ENCODE assay signal across 1 cellular context in the genomic region with DNA sequence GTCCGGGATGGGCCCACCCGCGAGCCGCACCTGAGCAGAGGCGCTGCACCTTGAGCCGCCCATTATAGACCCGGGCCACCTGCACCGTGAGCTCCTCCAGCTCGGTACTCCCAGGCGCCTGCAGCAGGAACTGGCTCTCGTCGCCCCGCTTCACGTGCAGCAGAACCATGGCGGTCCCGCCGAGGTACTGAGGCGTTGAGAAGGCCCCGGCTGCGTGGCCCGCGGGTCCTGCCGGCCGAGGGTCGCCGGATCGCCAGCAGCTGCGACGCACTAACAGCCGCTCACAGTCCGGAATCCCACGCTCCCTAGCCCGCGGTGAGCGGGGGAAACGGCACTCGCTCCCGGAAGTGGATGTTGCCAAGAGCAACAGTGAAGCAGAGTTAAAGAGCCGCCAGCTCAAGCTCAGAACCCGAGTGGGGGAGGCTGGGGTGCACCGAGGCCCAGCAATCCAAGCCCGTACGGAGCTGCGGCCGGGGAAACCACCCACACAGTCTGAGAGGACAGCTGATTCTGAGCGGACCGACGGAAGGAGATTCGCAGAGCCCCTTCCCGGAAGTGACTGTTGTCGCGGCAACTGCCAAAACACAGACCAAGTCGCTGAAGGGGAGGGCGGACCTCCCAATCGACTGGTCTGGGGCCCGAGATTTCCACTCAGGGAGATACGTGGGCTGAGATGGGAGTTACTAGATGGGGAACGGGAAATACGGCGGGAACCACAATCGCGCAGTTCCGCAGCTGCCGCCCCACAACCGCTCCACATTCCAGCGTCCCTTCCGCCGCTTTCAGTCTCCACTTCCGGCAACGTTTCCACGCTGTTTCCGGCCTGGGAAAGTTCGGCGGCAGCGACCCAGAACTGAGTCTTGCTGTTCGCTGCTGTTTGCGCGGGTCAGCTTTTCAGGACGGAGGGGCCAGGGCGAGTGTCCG.
TF ChIP-seq lines count a peak whose summit lies in the region.

Gene CFAP298 (minus strand): TSS at position 303 of the 924 bp plus-strand sequence. CDS start 134 bp downstream, at position 169.

TF ChIP-seq in HepG2, 621 proteins besides CTCF, POLR2A, EP300 and RAD21 (continued from another document and continues in another):
- TF ChIP-seq ZBTB34 (CRISPR knock-in tag; IDR thresholded peaks at IDR 0.05): no peak
- TF ChIP-seq ZFP1 (CRISPR knock-in tag; IDR thresholded peaks at IDR 0.05): no peak
- peak; percentile 9; the same call in 1 of the 2 replicates for TF ChIP-seq NFKBIZ (CRISPR knock-in tag; IDR thresholded peaks at IDR 0.05)
- TF ChIP-seq ZNF775 (CRISPR knock-in tag; IDR thresholded peaks at IDR 0.05; ENCODE audit: borderline replicate concordance): no peak
- TF ChIP-seq ZNF543 (CRISPR knock-in tag; IDR thresholded peaks at IDR 0.05): no peak
- TF ChIP-seq MEIS1 (CRISPR knock-in tag; IDR thresholded peaks at IDR 0.05; ENCODE audit: borderline replicate concordance): peak; percentile 52; the same call in 1 of the 2 replicates
- TF ChIP-seq ARID3A (IDR thresholded peaks at IDR 0.05; ENCODE audit: low read depth, low read length): no peak
- TF ChIP-seq ZNF629 (CRISPR knock-in tag; conservative IDR thresholded peaks at IDR 0.05): 0 out of 2 replicates have a peak, but pooled peaks have one; percentile 9
- TF ChIP-seq ZFP37 (CRISPR knock-in tag; IDR thresholded peaks at IDR 0.05; ENCODE audit: borderline replicate concordance): no peak
- no peak for TF ChIP-seq ZBTB1 (CRISPR knock-in tag; IDR thresholded peaks at IDR 0.05; ENCODE audit: borderline replicate concordance)
- TF ChIP-seq MIER2 (CRISPR knock-in tag; IDR thresholded peaks at IDR 0.05): no peak
- TF ChIP-seq SNAI1 (CRISPR knock-in tag; IDR thresholded peaks at IDR 0.05; ENCODE audit: borderline replicate concordance): peak; percentile 73; the same call in 1 of the 2 replicates
- TF ChIP-seq ZBTB40 (IDR thresholded peaks at IDR 0.05): peak; percentile 85
- TF ChIP-seq ZBTB40 (CRISPR knock-in tag; IDR thresholded peaks at IDR 0.05): peak; percentile 68; the same call in 1 of the 2 replicates
- TF ChIP-seq CBX1 (IDR thresholded peaks at IDR 0.05; ENCODE audit: low read depth): no peak
- TF ChIP-seq KAT2B (IDR thresholded peaks at IDR 0.05; ENCODE audit: borderline replicate concordance, low read depth, low read length): no peak
- TF ChIP-seq ZNF607 (CRISPR knock-in tag; IDR thresholded peaks at IDR 0.05; ENCODE audit: borderline replicate concordance): no peak
- TF ChIP-seq ZKSCAN1 (IDR thresholded peaks at IDR 0.05; ENCODE audit: low read length): 0 out of 2 replicates have a peak, but pooled peaks have one; percentile 33
- no peak for TF ChIP-seq ZNF577 (CRISPR knock-in tag; IDR thresholded peaks at IDR 0.05; ENCODE audit: borderline replicate concordance, low read depth)
- no peak for TF ChIP-seq NFYB (CRISPR knock-in tag; IDR thresholded peaks at IDR 0.05)
- TF ChIP-seq MAFK (conservative IDR thresholded peaks at IDR 0.05 in 1 of 2, IDR thresholded peaks at IDR 0.05 in 1 of 2; ENCODE audit: low read length in 2 of 2): no peak
- TF ChIP-seq RELA (CRISPR knock-in tag; IDR thresholded peaks at IDR 0.05): no peak
- no peak for TF ChIP-seq ZNF3 (CRISPR knock-in tag; IDR thresholded peaks at IDR 0.05)
- no peak for TF ChIP-seq ZNF569 (CRISPR knock-in tag; IDR thresholded peaks at IDR 0.05; ENCODE audit: borderline replicate concordance)
- peak; percentile 63; the same call in 1 of the 2 replicates for TF ChIP-seq ZBED4 (CRISPR knock-in tag; IDR thresholded peaks at IDR 0.05; ENCODE audit: borderline replicate concordance)
- peak; percentile 77 for TF ChIP-seq ZNF768 (CRISPR knock-in tag; IDR thresholded peaks at IDR 0.05)
- TF ChIP-seq ZNF337 (CRISPR knock-in tag; IDR thresholded peaks at IDR 0.05; ENCODE audit: borderline replicate concordance, low read depth): peak; percentile 81; the same call in 1 of the 2 replicates
- TF ChIP-seq FOXJ3 (CRISPR knock-in tag; IDR thresholded peaks at IDR 0.05; ENCODE audit: borderline replicate concordance): peak; percentile 80
- TF ChIP-seq ZNF788 (CRISPR knock-in tag; IDR thresholded peaks at IDR 0.05; ENCODE audit: borderline replicate concordance): peak; percentile 85
- TF ChIP-seq GTF2F1 (IDR thresholded peaks at IDR 0.05; ENCODE audit: low read length): no peak
- TF ChIP-seq, protein P1, sequence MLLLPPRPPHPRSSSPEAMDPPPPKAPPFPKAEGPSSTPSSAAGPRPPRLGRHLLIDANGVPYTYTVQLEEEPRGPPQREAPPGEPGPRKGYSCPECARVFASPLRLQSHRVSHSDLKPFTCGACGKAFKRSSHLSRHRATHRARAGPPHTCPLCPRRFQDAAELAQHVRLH (CRISPR knock-in tag; IDR thresholded peaks at IDR 0.05; ENCODE audit: borderline replicate concordance, low read depth): peak; percentile 55; the same call in 1 of the 2 replicates
- TF ChIP-seq KLF9 (CRISPR knock-in tag; IDR thresholded peaks at IDR 0.05; ENCODE audit: low read depth): no peak
- TF ChIP-seq TOE1 (CRISPR knock-in tag; IDR thresholded peaks at IDR 0.05): 0 out of 2 replicates have a peak, but pooled peaks have one; percentile 32
- TF ChIP-seq ZNF367 (CRISPR knock-in tag; IDR thresholded peaks at IDR 0.05; ENCODE audit: borderline replicate concordance): peak; percentile 99
- no peak for TF ChIP-seq CEBPG (CRISPR knock-in tag; IDR thresholded peaks at IDR 0.05)
- 0 out of 2 replicates have a peak, but pooled peaks have one; percentile 27 for TF ChIP-seq NFKB2 (CRISPR knock-in tag; IDR thresholded peaks at IDR 0.05; ENCODE audit: borderline replicate concordance)
- no peak for TF ChIP-seq CEBPB (IDR thresholded peaks at IDR 0.05; ENCODE audit: borderline replicate concordance, low read depth, low read length)
- TF ChIP-seq MED1 (CRISPR knock-in tag; IDR thresholded peaks at IDR 0.05): peak; percentile 62; the same call in 1 of the 2 replicates
- no peak for TF ChIP-seq NFE2 (CRISPR knock-in tag; IDR thresholded peaks at IDR 0.05)
- TF ChIP-seq ELK4 (CRISPR knock-in tag; IDR thresholded peaks at IDR 0.05; ENCODE audit: borderline replicate concordance): no peak
- no peak for TF ChIP-seq ZNF713 (CRISPR knock-in tag; IDR thresholded peaks at IDR 0.05)
- TF ChIP-seq PHF20 (CRISPR knock-in tag; IDR thresholded peaks at IDR 0.05): peak; percentile 95
- 0 out of 2 replicates have a peak, but pooled peaks have one; percentile 51 for TF ChIP-seq ZSCAN22 (CRISPR knock-in tag; IDR thresholded peaks at IDR 0.05)
- TF ChIP-seq ZNF350 (CRISPR knock-in tag; IDR thresholded peaks at IDR 0.05; ENCODE audit: borderline replicate concordance, low read depth): peak; percentile 85; the same call in 1 of the 2 replicates
